ENCODE assay signal across 8 cellular contexts in the genomic region with DNA sequence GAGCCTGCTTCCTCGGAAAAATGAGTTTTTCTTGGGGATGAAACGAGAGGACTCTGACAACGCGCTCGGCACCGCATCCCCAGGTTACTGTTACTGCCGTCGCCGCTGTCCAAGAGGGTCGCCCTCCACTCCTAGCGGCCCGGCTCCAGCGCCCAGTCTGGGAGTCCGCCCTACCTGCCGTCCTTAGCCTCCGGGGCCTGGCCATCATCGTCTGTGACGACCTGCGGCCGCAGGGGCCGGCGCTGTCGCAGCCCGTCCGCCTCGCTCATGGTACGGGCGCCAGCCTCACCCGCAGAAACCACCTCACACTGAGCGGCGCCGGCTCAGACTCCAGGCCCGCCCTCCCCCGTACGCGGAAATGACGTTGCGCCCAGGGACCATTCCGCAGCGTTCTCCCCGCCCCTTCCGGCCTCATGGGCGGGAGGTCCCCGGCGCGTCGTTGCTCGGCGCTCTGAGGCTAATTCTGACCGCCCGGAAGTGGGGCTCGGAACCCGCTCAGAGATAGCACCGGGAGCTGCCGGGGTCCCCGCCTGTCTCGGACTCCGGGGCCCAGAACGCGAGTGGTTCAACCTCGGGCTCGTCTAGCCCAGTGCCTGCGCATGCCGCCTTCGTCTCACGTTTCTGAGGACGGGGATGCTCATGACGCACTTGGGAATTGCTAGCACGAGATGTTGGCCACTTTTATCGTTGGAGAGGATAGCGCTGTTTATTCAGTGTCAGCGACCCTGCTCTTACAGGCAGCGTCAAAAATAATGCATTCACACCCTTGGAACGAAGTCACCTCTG. TPM values are rescaled to one million over a fixed set of nuclear protein-coding genes. Genes with fewer than 3 reads are reported as not detected.
DNase-seq lines count a peak whose midpoint lies in the region; ATAC-seq, FAIRE-seq and TF ChIP-seq lines count a peak whose summit lies in the region.

A gene with protein sequence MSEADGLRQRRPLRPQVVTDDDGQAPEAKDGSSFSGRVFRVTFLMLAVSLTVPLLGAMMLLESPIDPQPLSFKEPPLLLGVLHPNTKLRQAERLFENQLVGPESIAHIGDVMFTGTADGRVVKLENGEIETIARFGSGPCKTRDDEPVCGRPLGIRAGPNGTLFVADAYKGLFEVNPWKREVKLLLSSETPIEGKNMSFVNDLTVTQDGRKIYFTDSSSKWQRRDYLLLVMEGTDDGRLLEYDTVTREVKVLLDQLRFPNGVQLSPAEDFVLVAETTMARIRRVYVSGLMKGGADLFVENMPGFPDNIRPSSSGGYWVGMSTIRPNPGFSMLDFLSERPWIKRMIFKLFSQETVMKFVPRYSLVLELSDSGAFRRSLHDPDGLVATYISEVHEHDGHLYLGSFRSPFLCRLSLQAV (minus strand): TSS at position 332 of the 786 bp plus-strand sequence. CDS start 63 bp downstream, at position 269.

- TF ChIP-seq CTCF in keratinocyte (optimal IDR thresholded peaks at IDR 0.05 in 1 of 3, IDR thresholded peaks at IDR 0.05 in 1 of 3, conservative IDR thresholded peaks at IDR 0.05 in 1 of 3; ENCODE audit: extremely low read depth in 1 of 3, insufficient read depth in 2 of 3, low read length in 3 of 3): peak in 1 of 3 experiments; percentile 2

- peak within 1 kb of the TSS; percentile 84 to 88 (median 85) for H3K4me3 ChIP-seq in keratinocyte (ENCODE audit: control insufficient read depth in 2 of 3, extremely low read depth in 1 of 3, insufficient read depth in 2 of 3, low read depth in 1 of 3, low read length in 3 of 3)

- H3K9ac ChIP-seq in keratinocyte (ENCODE audit: control insufficient read depth, extremely low read depth, insufficient read depth, low read length): peak within 1 kb of the TSS; percentile 74

- H3K4me1 ChIP-seq in keratinocyte (ENCODE audit: control insufficient read depth, extremely low read depth, insufficient read depth, low read length): peaks cover 28% of the 10 kb centered on the region

- H3K27me3 ChIP-seq in keratinocyte (ENCODE audit: control insufficient read depth, extremely low read depth, insufficient read depth, low read length): no peaks in the 10 kb centered on the region

- no peaks in the 10 kb centered on the region for H3K9me1 ChIP-seq in keratinocyte (ENCODE audit: control insufficient read depth, extremely low read depth, insufficient read depth, low read length)

- DNase-seq in AG20443 (ENCODE audit: low spot score) (peak; percentile 99), NCI-H446 (lab: John Stamatoyannopoulos, UW) (peak; percentile 92 to 95), cerebellar cortex (ENCODE audit: low spot score) (peak; percentile 95), keratinocyte (ENCODE audit: low read depth, low spot score) (no peak)
- DNase-seq in activated CD4-positive, CD25-positive, alpha-beta regulatory T cell treated with anti-CD3 and anti-CD28 coated beads, Interleukin-2, amount 50 U/mL, for 72 hours: peak; percentile 97
- DNase-seq in stimulated activated CD4-positive, alpha-beta T cell treated with anti-CD3 and anti-CD28 coated beads, Interleukin-15, amount 100 ng/mL, for 1 hour (ENCODE audit: low read depth in 1 of 2, low spot score in 1 of 2): peak; percentile 88 to 96

- H2AFZ ChIP-seq in keratinocyte (ENCODE audit: control insufficient read depth, low read length): peak within 1 kb of the TSS; percentile 97

- no peaks in the 10 kb centered on the region for H4K20me1 ChIP-seq in keratinocyte (ENCODE audit: control insufficient read depth, extremely low read depth, insufficient read depth, low read length)

- no peaks in the 10 kb centered on the region for H3K9me3 ChIP-seq in keratinocyte (ENCODE audit: control insufficient read depth, low read depth, low read length)

- no peak for FAIRE-seq in keratinocyte (lab: Jason Lieb, UNC)

- H3K4me2 ChIP-seq in keratinocyte (ENCODE audit: control insufficient read depth, extremely low read depth, insufficient read depth, low read depth, low read length): peak within 1 kb of the TSS; percentile 81

- peak within 1 kb of the TSS; percentile 72 for H3K27ac ChIP-seq in keratinocyte (ENCODE audit: control insufficient read depth, insufficient read depth, low read length)

- H3K36me3 ChIP-seq in keratinocyte (ENCODE audit: control insufficient read depth in 2 of 2, extremely low read depth in 1 of 2, insufficient read depth in 2 of 2, low read length in 2 of 2): peaks cover 3% of the 10 kb centered on the region in 2 experiments

- peaks cover 19% of the 10 kb centered on the region for H3K79me2 ChIP-seq in keratinocyte (ENCODE audit: control insufficient read depth, insufficient read depth, low read length)

- ATAC-seq in GM19025 (IDR thresholded peaks at IDR 0.05; ENCODE audit: low read depth, unreplicated experiment) (peak; percentile 98), HG03280 (IDR thresholded peaks at IDR 0.05; ENCODE audit: unreplicated experiment) (peak; percentile 94)

- dilution Hi-C loops in keratinocyte (cut with MboI; ENCODE audit: extremely low pct_ligation_motif_present, low sequenced_read_pairs): no loop called here

RNA-seq across cellular contexts. Expression of the gene that starts here (rescaled TPM):
- polyA plus RNA-seq in keratinocyte: 43.2 to 51.9 TPM (median 48.9 TPM) in 3 replicates
- polyA plus RNA-seq in keratinocyte (2011; ENCODE audit: low read depth): 28.5 TPM
- polyA plus RNA-seq in keratinocyte (2011; cell fraction: cytosol; rRNA removed): 19.4 and 21.7 TPM in 2 replicates
- 82.8 and 86.6 TPM in 2 replicates for polyA plus RNA-seq in keratinocyte (2011; cell fraction: nucleus; rRNA removed)
- polyA plus RNA-seq in keratinocyte (2012; ENCODE audit: low replicate concordance): 51.6 and 76.8 TPM in 2 replicates
- polyA minus RNA-seq in keratinocyte: 20.3 to 21.1 TPM (median 20.9 TPM) in 3 replicates
- 14.6 TPM for polyA minus RNA-seq in keratinocyte (2011; cell fraction: cytosol; rRNA and poly(A)+ RNA removed)
- 37.1 and 51.3 TPM in 2 replicates for polyA minus RNA-seq in keratinocyte (2011; cell fraction: nucleus; rRNA and poly(A)+ RNA removed)
